17 cellular contexts compared by ENCODE assay signal in genomic region chr2:88748005-88748404, GRCh38. TPM values are rescaled to one million over a fixed set of nuclear protein-coding genes. Genes with fewer than 3 reads are reported as not detected.
DNase-seq lines count a peak whose midpoint lies in the region; ATAC-seq, FAIRE-seq and TF ChIP-seq lines count a peak whose summit lies in the region.
"Had no signal": no experiment of that assay in that cellular context is flagged by ENCODE, and none has a peak within 500 bp of the region (broad histone marks: within the 10 kb centered on the region; RNA-seq: fewer than 3 reads in every experiment).

No MANE protein-coding gene starts in this region.

- H3K9me3 Mint-ChIP-seq in CD8-positive, alpha-beta T cell: peaks cover 20% of the 10 kb centered on the region
- peaks cover 0 to 34% (median 22%) of the 10 kb centered on the region in 9 donors for H3K9me3 Mint-ChIP-seq in naive thymus-derived CD8-positive, alpha-beta T cell

- H3K27me3 Mint-ChIP-seq in CD8-positive, alpha-beta T cell (ENCODE audit: low read depth): no peaks in the 10 kb centered on the region
- H3K27me3 Mint-ChIP-seq in naive thymus-derived CD8-positive, alpha-beta T cell: no peaks in the 10 kb centered on the region

- no peak for FAIRE-seq in HepG2 (lab: Jason Lieb, UNC)

- H3K4me2 ChIP-seq in KMS-11 (peak overlapping the region; percentile 12; the same call in 1 of the 2 replicates), HepG2 (ENCODE audit: low read depth, low read length) (no peak overlapping the region)
- H3K4me2 ChIP-seq: BLaER1 had no signal

- no peaks in the 10 kb centered on the region for H3K27me3 ChIP-seq in CD8-positive, alpha-beta T cell (ENCODE audit: insufficient read depth, low read length)
- H3K27me3 ChIP-seq in KMS-11 (ENCODE audit: insufficient read depth, low read depth) (no peaks in the 10 kb centered on the region), HepG2 (ENCODE audit: control insufficient read depth in 1 of 2, insufficient read depth in 2 of 2, low read length in 2 of 2) (no peaks in the 10 kb centered on the region)
- H3K27me3 ChIP-seq: BLaER1 had no signal

- H3K4me1 Mint-ChIP-seq in CD8-positive, alpha-beta T cell (ENCODE audit: low read depth): peaks cover 43% of the 10 kb centered on the region
- H3K4me1 Mint-ChIP-seq in naive thymus-derived CD8-positive, alpha-beta T cell: peaks cover 17 to 61% (median 33%) of the 10 kb centered on the region in 4 donors

- TF ChIP-seq RAD21 in HepG2 (CRISPR knock-in tag; IDR thresholded peaks at IDR 0.05): no peak

- no peak overlapping the region for H3K27ac ChIP-seq in CD8-positive, alpha-beta T cell (ENCODE audit: low read depth, low read length)
- no peak overlapping the region; the same call in 1 of the 2 replicates for H3K27ac ChIP-seq in KMS-11
- no peak overlapping the region for H3K27ac ChIP-seq in HepG2 (ENCODE audit: extremely low read length, insufficient read depth, low read length)
- H3K27ac ChIP-seq: BLaER1 had no signal

- H4K20me1 ChIP-seq in KMS-11 (ENCODE audit: insufficient read depth): no peaks in the 10 kb centered on the region
- no peaks in the 10 kb centered on the region for H4K20me1 ChIP-seq in HepG2 (ENCODE audit: insufficient read depth, low read length)
- H4K20me1 ChIP-seq: BLaER1 had no signal

- no peak for DNase-seq in CD8-positive, alpha-beta T cell
- peak; percentile 42 for DNase-seq in epithelial cell of esophagus (ENCODE audit: low read depth)
- DNase-seq in naive thymus-derived CD8-positive, alpha-beta T cell: no peak
- no peak for DNase-seq in HepG2 (ENCODE audit: low spot score)
- DNase-seq in sciatic nerve (ENCODE audit: low spot score): no peak
- DNase-seq: COR-L47, DMS153, EL, H7, MV-4-11, NCI-H1436, NCI-H2029 treated with DMSO at 0.1 percent for 48 hours, NCI-H510A, SHP77 treated with DMSO at 0.1 percent for 48 hours had no signal

- ATAC-seq in CD8-positive, alpha-beta T cell: no peak
- no peak for ATAC-seq in naive thymus-derived CD8-positive, alpha-beta T cell
- ATAC-seq in HepG2 (no peak), GM19397 (IDR thresholded peaks at IDR 0.05; ENCODE audit: unreplicated experiment) (no peak), sciatic nerve (no peak)

- CTCF ChIA-PET in CD8-positive, alpha-beta T cell (lab: Charles Lee): interaction anchor here (1.2 kb wide), 1 partner anchor 13 kb away, joined by 5 read pairs; no protein-coding TSS in a partner anchor
- CTCF ChIA-PET in HepG2 (lab: Yijun Ruan, JAX; ENCODE audit: low intra/inter-chr PET ratio, low total read pairs): no interaction called here

- no peak overlapping the region for H3K4me3 ChIP-seq in CD8-positive, alpha-beta T cell (ENCODE audit: low read depth, low read length)
- H3K4me3 ChIP-seq in KMS-11 (IDR thresholded peaks at IDR 0.05; ENCODE audit: insufficient read depth, low read depth, low read length) (no peak overlapping the region), epithelial cell of esophagus (ENCODE audit: low read length) (no peak overlapping the region), HepG2 (replicated peaks in 1 of 3; ENCODE audit: insufficient read depth in 1 of 3, low read depth in 2 of 3, low read length in 3 of 3) (no peak overlapping the region)
- H3K4me3 ChIP-seq: BLaER1 had no signal

- H3K27ac Mint-ChIP-seq in CD8-positive, alpha-beta T cell: peak overlapping the region; percentile 83
- peak overlapping the region in 9 of 10 donors; percentile 26 to 88 (median 72) for H3K27ac Mint-ChIP-seq in naive thymus-derived CD8-positive, alpha-beta T cell

- H3K79me2 ChIP-seq in KMS-11 (ENCODE audit: insufficient read depth, low read depth) (peaks cover 29% of the 10 kb centered on the region; the same call in 1 of the 2 replicates), HepG2 (ENCODE audit: insufficient read depth, low read length) (no peaks in the 10 kb centered on the region)

- TF ChIP-seq POLR2A in HepG2 (IDR thresholded peaks at IDR 0.05; ENCODE audit: insufficient read depth in 1 of 2, low read depth in 2 of 2, low read length in 2 of 2): no peak

- WGBS in HepG2 (ENCODE audit: low lambda C conversion rate): 96% methylated on average over 2 of the region's 2 CpGs

- intact Hi-C loops in CD8-positive, alpha-beta T cell (cut with DNase I, micrococcal nuclease): loop anchor here in 1 of 2 experiments (10.0 kb wide), 1 partner anchor 297 kb away; no protein-coding TSS in a partner anchor
- intact Hi-C loops in HepG2 (cut with micrococcal nuclease; ENCODE audit: unreplicated experiment): no loop called here
- intact Hi-C loops in sciatic nerve (cut with DNase I): no loop called here

- H3K36me3 ChIP-seq in CD8-positive, alpha-beta T cell (ENCODE audit: insufficient read depth, low read length): peaks cover 11% of the 10 kb centered on the region
- H3K36me3 ChIP-seq in KMS-11 (ENCODE audit: insufficient read depth): peaks cover 21% of the 10 kb centered on the region; the same call in 1 of the 2 replicates
- H3K36me3 ChIP-seq in HepG2 (replicated peaks in 1 of 2; ENCODE audit: control insufficient read depth in 1 of 2, insufficient read depth in 2 of 2, low read length in 2 of 2): peaks cover 10 to 78% of the 10 kb centered on the region in 2 experiments

- no peaks in the 10 kb centered on the region for H3K9me3 ChIP-seq in CD8-positive, alpha-beta T cell (ENCODE audit: low read length)
- no peaks in the 10 kb centered on the region for H3K9me3 ChIP-seq in HepG2 (ENCODE audit: low read length)

- POLR2A ChIA-PET in CD8-positive, alpha-beta T cell (lab: Charles Lee): no interaction called here
- POLR2A ChIA-PET in naive thymus-derived CD8-positive, alpha-beta T cell (lab: Charles Lee): no interaction called here
- POLR2A ChIA-PET in HepG2 (lab: Yijun Ruan, JAX): no interaction called here

- H3K9ac ChIP-seq in KMS-11 (no peak overlapping the region), HepG2 (ENCODE audit: insufficient read depth, low read depth, low read length) (no peak overlapping the region)
- H3K9ac ChIP-seq: BLaER1 had no signal

- H3K4me1 ChIP-seq in CD8-positive, alpha-beta T cell (ENCODE audit: insufficient read depth, low read length): peaks cover 12% of the 10 kb centered on the region
- H3K4me1 ChIP-seq in KMS-11 (ENCODE audit: low read depth, poor library complexity, severe bottlenecking) (peaks cover 100% of the 10 kb centered on the region), HepG2 (ENCODE audit: insufficient read depth, low read length) (no peaks in the 10 kb centered on the region)
- H3K4me1 ChIP-seq: BLaER1 had no signal

- H3K4me3 Mint-ChIP-seq in CD8-positive, alpha-beta T cell: no peak overlapping the region
- peak overlapping the region in 3 of 10 donors; percentile 16 to 38 (median 34) for H3K4me3 Mint-ChIP-seq in naive thymus-derived CD8-positive, alpha-beta T cell

- H2AFZ ChIP-seq in KMS-11 (ENCODE audit: low read depth) (no peak overlapping the region), HepG2 (ENCODE audit: low read length) (no peak overlapping the region)

- BruUV-seq in HepG2 (replicated peaks; lab: Mats Ljungman, UMichigan): no TSS peak

- TF ChIP-seq EP300 in HepG2 (IDR thresholded peaks at IDR 0.05; ENCODE audit: low read depth in 2 of 2, low read length in 2 of 2) (no peak), HepG2 (CRISPR knock-in tag; IDR thresholded peaks at IDR 0.05; ENCODE audit: borderline replicate concordance) (no peak)

- peaks cover 92% of the 10 kb centered on the region for H3K36me3 Mint-ChIP-seq in CD8-positive, alpha-beta T cell
- peaks cover 43 to 97% (median 76%) of the 10 kb centered on the region in 3 donors for H3K36me3 Mint-ChIP-seq in naive thymus-derived CD8-positive, alpha-beta T cell

- in situ Hi-C loops in HepG2 (cut with HindIII; ENCODE audit: extremely low pct_ligation_motif_present, low pct_unique_long_range_greater_than_20kb): no loop called here

- no peak for TF ChIP-seq CTCF in CD8-positive, alpha-beta T cell (IDR thresholded peaks at IDR 0.05)
- TF ChIP-seq CTCF in KMS-11 (conservative IDR thresholded peaks at IDR 0.05; ENCODE audit: low read depth, low read length) (no peak), epithelial cell of esophagus (IDR thresholded peaks at IDR 0.05; ENCODE audit: insufficient read depth, low read depth, low read length, missing control alignments) (no peak), HepG2 (CRISPR knock-in tag; IDR thresholded peaks at IDR 0.05) (no peak)

TF ChIP-seq in HepG2, 621 proteins besides CTCF, POLR2A, EP300 and RAD21 (continues in another document):
- TF ChIP-seq SPEN (CRISPR knock-in tag; IDR thresholded peaks at IDR 0.05; ENCODE audit: low read depth) (no peak), ZNF678 (CRISPR knock-in tag; IDR thresholded peaks at IDR 0.05) (no peak), JUNB (CRISPR knock-in tag; IDR thresholded peaks at IDR 0.05; ENCODE audit: borderline replicate concordance) (no peak)

RNA-seq across cellular contexts. Expression of gene RPIA, which starts 56.5 kb away (rescaled TPM):
- total RNA-seq in CD8-positive, alpha-beta T cell: 10 to 100 TPM; 26.5 to 27.5 TPM
- total RNA-seq in naive thymus-derived CD8-positive, alpha-beta T cell: 10 to 100 TPM; 31.6 to 31.8 TPM
- polyA plus RNA-seq in naive thymus-derived CD8-positive, alpha-beta T cell: 10 to 100 TPM; 59.7 to 72.8 (median 64.9) TPM
- total RNA-seq in HepG2 (2016; rRNA removed; fragmentation: Illumina TruSeq; extraction: Trizol) (23.9 and 31.6 TPM in 2 replicates), sciatic nerve (12.3 TPM)
- 12.9 and 13.3 TPM in 2 replicates for total RNA-seq in HepG2 (2016; cell fraction: cytosol; rRNA removed; fragmentation: Illumina TruSeq; extraction: Trizol; ENCODE audit: low read depth)
- 23.0 and 31.5 TPM in 2 replicates for total RNA-seq in HepG2 (2016; cell fraction: insoluble cytoplasmic fraction; rRNA removed; fragmentation: Illumina TruSeq; extraction: Trizol)
- 25.6 and 26.4 TPM in 2 replicates for total RNA-seq in HepG2 (2016; cell fraction: membrane; rRNA removed; fragmentation: Illumina TruSeq; extraction: Trizol)
- total RNA-seq in HepG2 (2016; cell fraction: nucleus; rRNA removed; fragmentation: Illumina TruSeq; extraction: Trizol): 14.1 and 18.1 TPM in 2 replicates
- polyA plus RNA-seq in HepG2 (2011; rRNA removed): 13.3 and 13.7 TPM in 2 replicates
- 12.9 and 13.4 TPM in 2 replicates for polyA plus RNA-seq in HepG2 (2011; cell fraction: cytosol; rRNA removed)
- 6.1 and 9.3 TPM in 2 replicates for polyA plus RNA-seq in HepG2 (2011; cell fraction: nucleus; rRNA removed)
- polyA plus RNA-seq in HepG2 (2012): 21.5 and 22.6 TPM in 2 replicates
- 23.8 and 26.4 TPM in 2 replicates for polyA plus RNA-seq in HepG2 (2016; cell fraction: cytosol; fragmentation: Illumina TruSeq; extraction: Trizol; ENCODE audit: low read depth)
- polyA plus RNA-seq in HepG2 (2016; cell fraction: insoluble cytoplasmic fraction; fragmentation: Illumina TruSeq; extraction: Trizol; ENCODE audit: low read depth): 50.9 and 54.3 TPM in 2 replicates
- 31.6 and 32.5 TPM in 2 replicates for polyA plus RNA-seq in HepG2 (2016; cell fraction: membrane; fragmentation: Illumina TruSeq; extraction: Trizol; ENCODE audit: low read depth)
- 37.5 and 37.9 TPM in 2 replicates for polyA plus RNA-seq in HepG2 (2016; cell fraction: nucleus; fragmentation: Illumina TruSeq; extraction: Trizol; ENCODE audit: insufficient read depth, low read depth)
- 8.2 and 8.9 TPM in 2 replicates for polyA minus RNA-seq in HepG2 (2011; rRNA and poly(A)+ RNA removed; ENCODE audit: low replicate concordance)
- polyA minus RNA-seq in HepG2 (2011; cell fraction: cytosol; rRNA and poly(A)+ RNA removed): 7.5 and 8.7 TPM in 2 replicates
- polyA minus RNA-seq in HepG2 (2011; cell fraction: nucleus; rRNA and poly(A)+ RNA removed): 10.8 and 12.0 TPM in 2 replicates
